ENCODE assay signal across 21 cellular contexts in genomic region chr1:162654915-162655620, GRCh38. TPM values are rescaled to one million over a fixed set of nuclear protein-coding genes. Genes with fewer than 3 reads are reported as not detected.
DNase-seq lines count a peak whose midpoint lies in the region; ATAC-seq and TF ChIP-seq lines count a peak whose summit lies in the region.
"Had no signal": no experiment of that assay in that cellular context is flagged by ENCODE, and none has a peak within 500 bp of the region (broad histone marks: within the 10 kb centered on the region; RNA-seq: fewer than 3 reads in every experiment).

No MANE protein-coding gene starts in this region.

- no peaks in the 10 kb centered on the region for H3K36me3 Mint-ChIP-seq in H9 (ENCODE audit: insufficient read depth in 1 of 3, low read depth in 3 of 3)
- no peaks in the 10 kb centered on the region for H3K36me3 Mint-ChIP-seq in neural progenitor cell

- DNase-seq in H9: no peak
- DNase-seq in adipocyte (ENCODE audit: low read depth): no peak
- DNase-seq in neural progenitor cell (ENCODE audit: low spot score): no peak
- no peak for DNase-seq in thoracic aorta (ENCODE audit: low spot score)
- DNase-seq in NCI-H69 (lab: John Stamatoyannopoulos, UW): no peak
- no peak for DNase-seq in NCI-H2171 (lab: John Stamatoyannopoulos, UW)
- DNase-seq: ACHN, C1 segment of cervical spinal cord, DMS79, H7, Kasumi-1, MG63, NCI-H1048, NCI-H1694, NCI-H226, NCI-H524, PC-9, SJCRH30 had no signal

- TF ChIP-seq CTCF in H9 (conservative IDR thresholded peaks at IDR 0.05) (no peak), neural progenitor cell (IDR thresholded peaks at IDR 0.05) (no peak), thoracic aorta (IDR thresholded peaks at IDR 0.05) (no peak)

- peak overlapping the region; percentile 41 for H2BK12ac ChIP-seq in H9 (ENCODE audit: insufficient read length, low read depth, low read length)

- H3K23ac ChIP-seq in H9 (ENCODE audit: insufficient read length, low read depth, low read length): no peak overlapping the region

- no peak overlapping the region for H4K91ac ChIP-seq in H9 (ENCODE audit: insufficient read length, low read depth, low read length)

- no peak overlapping the region for H3K4me3 Mint-ChIP-seq in H9
- no peak overlapping the region for H3K4me3 Mint-ChIP-seq in neural progenitor cell
- H3K4me3 Mint-ChIP-seq: IgD-negative memory B cell had no signal

- H3K4me1 Mint-ChIP-seq in H9 (no peaks in the 10 kb centered on the region), neural progenitor cell (peaks cover 9% of the 10 kb centered on the region)

- H3K27me3 ChIP-seq in H9 (ENCODE audit: insufficient read depth, low read length): no peaks in the 10 kb centered on the region
- no peaks in the 10 kb centered on the region for H3K27me3 ChIP-seq in adipocyte (replicated peaks; ENCODE audit: control insufficient read depth, insufficient read depth, low read length)
- no peaks in the 10 kb centered on the region for H3K27me3 ChIP-seq in neural progenitor cell
- H3K27me3 ChIP-seq in thoracic aorta (replicated peaks; ENCODE audit: insufficient read depth): no peaks in the 10 kb centered on the region
- H3K27me3 ChIP-seq: MG63, SJCRH30 had no signal

- no peak overlapping the region for H3K14ac ChIP-seq in H9 (ENCODE audit: insufficient read depth, low read length)

- no CpG with 5 or more reads among the region's 5 CpGs for WGBS in H9 (ENCODE audit: extremely low coverage, insufficient read length, low lambda C conversion rate)

- no peak overlapping the region for H2BK20ac ChIP-seq in H9 (ENCODE audit: low read depth, low read length, poor library complexity, severe bottlenecking)

- H3K36me3 ChIP-seq in adipocyte (ENCODE audit: control insufficient read depth, insufficient read depth, low read length, severe bottlenecking): peaks cover 47% of the 10 kb centered on the region
- no peaks in the 10 kb centered on the region for H3K36me3 ChIP-seq in neural progenitor cell
- H3K36me3 ChIP-seq in thoracic aorta: peaks cover 3% of the 10 kb centered on the region

- no peak overlapping the region for H3K27ac ChIP-seq in H9 (ENCODE audit: insufficient read length, low read depth, low read length)
- H3K27ac ChIP-seq in neural progenitor cell: no peak overlapping the region
- H3K27ac ChIP-seq in thoracic aorta: peak overlapping the region; percentile 31 to 49
- H3K27ac ChIP-seq: PC-9, RWPE1, SJCRH30 had no signal

- H3K18ac ChIP-seq in H9 (ENCODE audit: insufficient read length, low read depth, low read length): no peak overlapping the region

- H3F3A ChIP-seq in neural progenitor cell (ENCODE audit: low read depth): no peaks in the 10 kb centered on the region

- no peak overlapping the region for H3K4me2 ChIP-seq in H9 (ENCODE audit: insufficient read depth, insufficient read length, low read length)
- H3K4me2 ChIP-seq in neural progenitor cell: no peak overlapping the region
- H3K4me2 ChIP-seq: PC-9 had no signal

- no peak overlapping the region for H3K4ac ChIP-seq in H9 (ENCODE audit: low read depth, low read length)

- H3K9me3 ChIP-seq in H9 (ENCODE audit: control insufficient read depth, low read depth, low read length) (no peaks in the 10 kb centered on the region), adipocyte (ENCODE audit: control insufficient read depth, low read length) (no peaks in the 10 kb centered on the region), neural progenitor cell (ENCODE audit: low read depth) (no peaks in the 10 kb centered on the region), thoracic aorta (no peaks in the 10 kb centered on the region)
- H3K9me3 ChIP-seq: MG63, SJCRH30 had no signal

- no peak overlapping the region for H3T11ph ChIP-seq in H9 (ENCODE audit: low read length)

- no peak overlapping the region for H2BK5ac ChIP-seq in H9 (ENCODE audit: insufficient read length, low read length)

- ATAC-seq in thoracic aorta (ENCODE audit: insufficient number of reproducible peaks, low FRiP score, low read depth) (no peak), GM21526 (IDR thresholded peaks at IDR 0.05; ENCODE audit: low FRiP score, unreplicated experiment) (no peak)

- H3K79me2 ChIP-seq in H9 (ENCODE audit: insufficient read depth, low read length): no peaks in the 10 kb centered on the region
- no peaks in the 10 kb centered on the region for H3K79me2 ChIP-seq in neural progenitor cell (ENCODE audit: low read depth)

- H3K27me3 Mint-ChIP-seq in H9 (ENCODE audit: low read depth): peaks cover 5% of the 10 kb centered on the region; the same call in 1 of the 2 replicates
- peaks cover 8% of the 10 kb centered on the region for H3K27me3 Mint-ChIP-seq in neural progenitor cell (ENCODE audit: insufficient read depth, low read depth)

- H4K8ac ChIP-seq in H9 (replicated peaks; ENCODE audit: insufficient read length, low read depth, low read length): no peak overlapping the region

- no peaks in the 10 kb centered on the region for H3K79me1 ChIP-seq in H9 (ENCODE audit: insufficient read depth, low read depth, low read length, poor library complexity, severe bottlenecking)

- H4K20me1 ChIP-seq in H9 (ENCODE audit: control insufficient read depth, insufficient read depth, insufficient read length) (no peaks in the 10 kb centered on the region), neural progenitor cell (ENCODE audit: low read depth) (no peaks in the 10 kb centered on the region)

- no peak overlapping the region for H3K9ac ChIP-seq in H9 (ENCODE audit: extremely low read depth, insufficient read length, low read length)
- peak overlapping the region; percentile 29 for H3K9ac ChIP-seq in adipocyte (ENCODE audit: low read length)
- H3K9ac ChIP-seq in neural progenitor cell: no peak overlapping the region

- no peak overlapping the region for H3K56ac ChIP-seq in H9 (ENCODE audit: insufficient read length, low read depth, low read length)

- no peak overlapping the region for H2AK5ac ChIP-seq in H9 (ENCODE audit: insufficient read length, low read length)

- no peaks in the 10 kb centered on the region for H3K23me2 ChIP-seq in H9 (ENCODE audit: insufficient read length, low read depth, low read length, poor library complexity, severe bottlenecking)

- H2AFZ ChIP-seq in H9 (ENCODE audit: low read length) (no peak overlapping the region), neural progenitor cell (replicated peaks) (peak overlapping the region; percentile 63)
- H2AFZ ChIP-seq: PC-9 had no signal

- no peak overlapping the region for H3K27ac Mint-ChIP-seq in H9
- no peak overlapping the region for H3K27ac Mint-ChIP-seq in neural progenitor cell
- H3K27ac Mint-ChIP-seq: IgD-negative memory B cell had no signal

- H2BK15ac ChIP-seq in H9 (ENCODE audit: low read depth, low read length): no peak overlapping the region

- H3K4me3 ChIP-seq in adipocyte (ENCODE audit: low read length): peak overlapping the region; percentile 38
- no peak overlapping the region for H3K4me3 ChIP-seq in neural progenitor cell
- peak overlapping the region; percentile 44 for H3K4me3 ChIP-seq in thoracic aorta
- H3K4me3 ChIP-seq: MG63, PC-9, SJCRH30 had no signal

- H2BK120ac ChIP-seq in H9 (ENCODE audit: low read depth, low read length, poor library complexity, severe bottlenecking): no peak overlapping the region

- H3K4me1 ChIP-seq in H9 (ENCODE audit: insufficient read depth, low read length) (no peaks in the 10 kb centered on the region), adipocyte (ENCODE audit: control insufficient read depth, insufficient read depth, low read length) (peaks cover 34% of the 10 kb centered on the region), neural progenitor cell (peaks cover under 1% of the 10 kb centered on the region), thoracic aorta (ENCODE audit: control insufficient read depth in 1 of 2, low read depth in 2 of 2) (peaks cover 10 to 15% of the 10 kb centered on the region in 2 donors)
- H3K4me1 ChIP-seq: SJCRH30 had no signal

- H4K5ac ChIP-seq in H9 (ENCODE audit: insufficient read length, low read depth, low read length): no peak overlapping the region

- H3K9me3 Mint-ChIP-seq in H9 (no peaks in the 10 kb centered on the region), neural progenitor cell (peaks cover 4% of the 10 kb centered on the region)
- H3K9me3 Mint-ChIP-seq: IgD-negative memory B cell had no signal

RNA-seq across cellular contexts. Expression of gene DDR2, which starts 22.8 kb away (rescaled TPM):
- total RNA-seq in H9 (2021) (0.48 and 0.52 TPM in 2 replicates), neural progenitor cell (ENCODE audit: low replicate concordance) (0.69 and 0.74 TPM in 2 replicates), thoracic aorta (100 to 1,000 TPM; 133 to 144 TPM)

Comparison
In these comparisons a context has a peak if more than half of its experiments do, and no peak if none do; other contexts are left out.
1. H3K27ac ChIP-seq: peak in thoracic aorta (2 of 2); none in H9 (single experiment) and neural progenitor cell (single experiment).
2. RNA of gene DDR2, which starts 22.8 kb away (total RNA-seq): 133 to 144 TPM in thoracic aorta; 0.69 to 0.74 TPM in neural progenitor cell and 0.48 to 0.52 TPM in H9; every median in the first group is over 10 times any median in the second.